Comparison of ENCODE assay signal across 1 cellular context in the genomic region with DNA sequence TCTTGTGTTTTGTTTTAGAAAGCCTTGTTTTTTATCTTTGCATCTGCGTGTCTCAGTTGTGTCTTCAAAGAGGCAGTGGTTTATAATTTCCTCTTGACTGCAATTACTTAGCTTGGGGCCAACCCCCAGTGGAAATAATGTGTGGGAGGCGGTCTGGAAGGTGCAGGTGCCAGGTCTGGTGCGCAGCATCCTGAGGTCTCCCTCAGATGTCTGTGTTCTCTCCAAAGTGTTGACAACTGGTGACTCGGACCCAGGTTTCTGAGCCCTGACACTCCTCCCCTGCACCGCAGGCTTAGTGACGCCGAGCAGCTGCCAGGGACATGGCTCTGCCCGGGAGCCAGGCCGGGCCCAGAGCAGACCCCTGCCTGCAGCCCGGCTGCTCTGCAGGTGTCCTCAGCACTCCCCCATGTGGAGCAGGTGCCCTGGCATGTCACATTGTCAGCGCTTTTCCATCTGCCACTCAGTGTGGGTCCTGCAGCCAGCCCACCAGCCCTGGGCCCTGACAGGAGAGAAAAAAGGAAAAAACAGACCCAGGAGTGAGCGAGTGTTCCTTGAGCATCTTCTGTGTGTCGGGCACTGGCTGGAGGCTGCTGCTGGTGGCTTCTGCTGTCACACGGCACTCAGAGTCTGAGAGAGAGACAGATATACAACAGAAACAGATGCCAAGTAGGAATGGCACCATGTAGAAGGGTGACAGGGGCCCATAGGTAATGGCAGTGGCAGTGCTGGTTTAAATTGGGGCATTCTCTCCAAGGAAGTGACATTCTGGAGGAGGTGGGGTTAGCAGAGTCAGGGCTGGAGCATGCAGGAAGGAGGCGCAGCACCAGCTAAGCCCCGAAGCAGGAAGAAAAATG.
TF ChIP-seq lines count a peak whose summit lies in the region.

No MANE protein-coding gene starts in this region.

TF ChIP-seq in GM12878, 131 proteins besides CTCF, POLR2A, EP300 and RAD21 (continues in another document):
- TF ChIP-seq, protein P1, sequence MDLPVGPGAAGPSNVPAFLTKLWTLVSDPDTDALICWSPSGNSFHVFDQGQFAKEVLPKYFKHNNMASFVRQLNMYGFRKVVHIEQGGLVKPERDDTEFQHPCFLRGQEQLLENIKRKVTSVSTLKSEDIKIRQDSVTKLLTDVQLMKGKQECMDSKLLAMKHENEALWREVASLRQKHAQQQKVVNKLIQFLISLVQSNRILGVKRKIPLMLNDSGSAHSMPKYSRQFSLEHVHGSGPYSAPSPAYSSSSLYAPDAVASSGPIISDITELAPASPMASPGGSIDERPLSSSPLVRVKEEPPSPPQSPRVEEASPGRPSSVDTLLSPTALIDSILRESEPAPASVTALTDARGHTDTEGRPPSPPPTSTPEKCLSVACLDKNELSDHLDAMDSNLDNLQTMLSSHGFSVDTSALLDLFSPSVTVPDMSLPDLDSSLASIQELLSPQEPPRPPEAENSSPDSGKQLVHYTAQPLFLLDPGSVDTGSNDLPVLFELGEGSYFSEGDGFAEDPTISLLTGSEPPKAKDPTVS (IDR thresholded peaks at IDR 0.05; ENCODE audit: low read depth, low read length) = no peak
- TF ChIP-seq MTA2 (IDR thresholded peaks at IDR 0.05; ENCODE audit: low read depth) (peak; percentile 61), IKZF1 (conservative IDR thresholded peaks at IDR 0.05) (peak; percentile 50), SREBF2 (IDR thresholded peaks at IDR 0.05; ENCODE audit: low read length) (no peak), BMI1 (IDR thresholded peaks at IDR 0.05; ENCODE audit: borderline replicate concordance) (no peak), CHD2 (IDR thresholded peaks at IDR 0.05; ENCODE audit: borderline replicate concordance, low read depth, low read length) (no peak), ZBTB4 (CRISPR knock-in tag; IDR thresholded peaks at IDR 0.05) (no peak), IKZF2 (IDR thresholded peaks at IDR 0.05) (peak; percentile 13 to 35; a peak in 2 of 4 replicates), SMC3 (IDR thresholded peaks at IDR 0.05; ENCODE audit: borderline replicate concordance, low read length) (no peak), RELA (IDR thresholded peaks at IDR 0.05; ENCODE audit: borderline replicate concordance, partially characterized antibody) (no peak), SREBF1 (IDR thresholded peaks at IDR 0.05; ENCODE audit: low read length) (no peak), FOXM1 (IDR thresholded peaks at IDR 0.05; ENCODE audit: low read depth, low read length) (no peak), SIX5 (IDR thresholded peaks at IDR 0.05; ENCODE audit: low read depth, low read length, severe bottlenecking) (no peak), TCF3 (IDR thresholded peaks at IDR 0.05; ENCODE audit: borderline replicate concordance, insufficient read depth, low read depth, low read length) (0 out of 2 replicates have a peak, but pooled peaks have one; percentile 57), SP1 (IDR thresholded peaks at IDR 0.05; ENCODE audit: low read depth, low read length) (no peak), KAT2A (conservative IDR thresholded peaks at IDR 0.05; ENCODE audit: control insufficient read depth, low read depth, low read length) (no peak), ZNF622 (IDR thresholded peaks at IDR 0.05) (no peak), EZH2 (IDR thresholded peaks at IDR 0.05; ENCODE audit: borderline replicate concordance, control insufficient read depth, low read depth, low read length) (no peak), IRF4 (IDR thresholded peaks at IDR 0.05; ENCODE audit: low read depth, low read length) (no peak), BHLHE40 (IDR thresholded peaks at IDR 0.05; ENCODE audit: borderline replicate concordance in 1 of 2, low read depth in 2 of 2, low read length in 1 of 2) (peak; percentile 68 to 82; a peak in 2 of 4 replicates), DPF2 (IDR thresholded peaks at IDR 0.05) (peak; percentile 40; the same call in 1 of the 2 replicates), CBX3 (IDR thresholded peaks at IDR 0.05; ENCODE audit: borderline replicate concordance, low read depth) (no peak), LARP7 (IDR thresholded peaks at IDR 0.05) (no peak), BCL11A (IDR thresholded peaks at IDR 0.05; ENCODE audit: low read depth, low read length) (no peak), MEF2B (IDR thresholded peaks at IDR 0.05; ENCODE audit: partially characterized antibody, poor library complexity, severe bottlenecking) (no peak), NFYA (IDR thresholded peaks at IDR 0.05; ENCODE audit: borderline replicate concordance, low read depth, low read length) (no peak), NRF1 (conservative IDR thresholded peaks at IDR 0.05; ENCODE audit: low read depth, low read length) (no peak), TBL1XR1 (IDR thresholded peaks at IDR 0.05; ENCODE audit: low read depth, low read length) (no peak), CEBPB (IDR thresholded peaks at IDR 0.05; ENCODE audit: borderline replicate concordance in 1 of 2, low read depth in 2 of 2, low read length in 2 of 2) (no peak), FOXK2 (IDR thresholded peaks at IDR 0.05) (no peak), SMAD1 (IDR thresholded peaks at IDR 0.05; ENCODE audit: low read depth, partially characterized antibody) (no peak), TCF7 (IDR thresholded peaks at IDR 0.05; ENCODE audit: borderline replicate concordance) (no peak), TAF1 (IDR thresholded peaks at IDR 0.05; ENCODE audit: borderline replicate concordance, low read depth, low read length) (no peak), NBN (IDR thresholded peaks at IDR 0.05) (peak; percentile 33; the same call in 1 of the 2 replicates), ATF7 (IDR thresholded peaks at IDR 0.05; ENCODE audit: low read depth) (peak; percentile 29; the same call in 1 of the 2 replicates), E4F1 (IDR thresholded peaks at IDR 0.05; ENCODE audit: borderline replicate concordance, partially characterized antibody) (no peak), CBX5 (IDR thresholded peaks at IDR 0.05; ENCODE audit: low read depth) (no peak), RCOR1 (conservative IDR thresholded peaks at IDR 0.05; ENCODE audit: low read depth, low read length) (no peak), RUNX3 (IDR thresholded peaks at IDR 0.05; ENCODE audit: low read length) (peak; percentile 55), SPI1 (IDR thresholded peaks at IDR 0.05; ENCODE audit: borderline replicate concordance, insufficient read depth, low read depth, low read length) (no peak), SMARCA5 (IDR thresholded peaks at IDR 0.05) (no peak), SUPT20H (IDR thresholded peaks at IDR 0.05; ENCODE audit: borderline replicate concordance, control insufficient read depth, low read depth, low read length) (no peak), CHD4 (IDR thresholded peaks at IDR 0.05) (no peak)
- TF ChIP-seq, protein P2, sequence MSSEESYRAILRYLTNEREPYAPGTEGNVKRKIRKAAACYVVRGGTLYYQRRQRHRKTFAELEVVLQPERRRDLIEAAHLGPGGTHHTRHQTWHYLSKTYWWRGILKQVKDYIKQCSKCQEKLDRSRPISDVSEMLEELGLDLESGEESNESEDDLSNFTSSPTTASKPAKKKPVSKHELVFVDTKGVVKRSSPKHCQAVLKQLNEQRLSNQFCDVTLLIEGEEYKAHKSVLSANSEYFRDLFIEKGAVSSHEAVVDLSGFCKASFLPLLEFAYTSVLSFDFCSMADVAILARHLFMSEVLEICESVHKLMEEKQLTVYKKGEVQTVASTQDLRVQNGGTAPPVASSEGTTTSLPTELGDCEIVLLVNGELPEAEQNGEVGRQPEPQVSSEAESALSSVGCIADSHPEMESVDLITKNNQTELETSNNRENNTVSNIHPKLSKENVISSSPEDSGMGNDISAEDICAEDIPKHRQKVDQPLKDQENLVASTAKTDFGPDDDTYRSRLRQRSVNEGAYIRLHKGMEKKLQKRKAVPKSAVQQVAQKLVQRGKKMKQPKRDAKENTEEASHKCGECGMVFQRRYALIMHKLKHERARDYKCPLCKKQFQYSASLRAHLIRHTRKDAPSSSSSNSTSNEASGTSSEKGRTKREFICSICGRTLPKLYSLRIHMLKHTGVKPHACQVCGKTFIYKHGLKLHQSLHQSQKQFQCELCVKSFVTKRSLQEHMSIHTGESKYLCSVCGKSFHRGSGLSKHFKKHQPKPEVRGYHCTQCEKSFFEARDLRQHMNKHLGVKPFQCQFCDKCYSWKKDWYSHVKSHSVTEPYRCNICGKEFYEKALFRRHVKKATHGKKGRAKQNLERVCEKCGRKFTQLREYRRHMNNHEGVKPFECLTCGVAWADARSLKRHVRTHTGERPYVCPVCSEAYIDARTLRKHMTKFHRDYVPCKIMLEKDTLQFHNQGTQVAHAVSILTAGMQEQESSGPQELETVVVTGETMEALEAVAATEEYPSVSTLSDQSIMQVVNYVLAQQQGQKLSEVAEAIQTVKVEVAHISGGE (CRISPR knock-in tag; IDR thresholded peaks at IDR 0.05) = no peak
- TF ChIP-seq, protein P3, sequence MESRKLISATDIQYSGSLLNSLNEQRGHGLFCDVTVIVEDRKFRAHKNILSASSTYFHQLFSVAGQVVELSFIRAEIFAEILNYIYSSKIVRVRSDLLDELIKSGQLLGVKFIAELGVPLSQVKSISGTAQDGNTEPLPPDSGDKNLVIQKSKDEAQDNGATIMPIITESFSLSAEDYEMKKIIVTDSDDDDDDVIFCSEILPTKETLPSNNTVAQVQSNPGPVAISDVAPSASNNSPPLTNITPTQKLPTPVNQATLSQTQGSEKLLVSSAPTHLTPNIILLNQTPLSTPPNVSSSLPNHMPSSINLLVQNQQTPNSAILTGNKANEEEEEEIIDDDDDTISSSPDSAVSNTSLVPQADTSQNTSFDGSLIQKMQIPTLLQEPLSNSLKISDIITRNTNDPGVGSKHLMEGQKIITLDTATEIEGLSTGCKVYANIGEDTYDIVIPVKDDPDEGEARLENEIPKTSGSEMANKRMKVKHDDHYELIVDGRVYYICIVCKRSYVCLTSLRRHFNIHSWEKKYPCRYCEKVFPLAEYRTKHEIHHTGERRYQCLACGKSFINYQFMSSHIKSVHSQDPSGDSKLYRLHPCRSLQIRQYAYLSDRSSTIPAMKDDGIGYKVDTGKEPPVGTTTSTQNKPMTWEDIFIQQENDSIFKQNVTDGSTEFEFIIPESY (IDR thresholded peaks at IDR 0.05) = no peak
- TF ChIP-seq, protein P4, sequence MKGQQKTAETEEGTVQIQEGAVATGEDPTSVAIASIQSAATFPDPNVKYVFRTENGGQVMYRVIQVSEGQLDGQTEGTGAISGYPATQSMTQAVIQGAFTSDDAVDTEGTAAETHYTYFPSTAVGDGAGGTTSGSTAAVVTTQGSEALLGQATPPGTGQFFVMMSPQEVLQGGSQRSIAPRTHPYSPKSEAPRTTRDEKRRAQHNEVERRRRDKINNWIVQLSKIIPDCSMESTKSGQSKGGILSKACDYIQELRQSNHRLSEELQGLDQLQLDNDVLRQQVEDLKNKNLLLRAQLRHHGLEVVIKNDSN (IDR thresholded peaks at IDR 0.05; ENCODE audit: borderline replicate concordance, extremely low read length, insufficient read depth, low read depth, low read length) = no peak
